Comparison of ENCODE assay signal across 21 cellular contexts in the genomic region with DNA sequence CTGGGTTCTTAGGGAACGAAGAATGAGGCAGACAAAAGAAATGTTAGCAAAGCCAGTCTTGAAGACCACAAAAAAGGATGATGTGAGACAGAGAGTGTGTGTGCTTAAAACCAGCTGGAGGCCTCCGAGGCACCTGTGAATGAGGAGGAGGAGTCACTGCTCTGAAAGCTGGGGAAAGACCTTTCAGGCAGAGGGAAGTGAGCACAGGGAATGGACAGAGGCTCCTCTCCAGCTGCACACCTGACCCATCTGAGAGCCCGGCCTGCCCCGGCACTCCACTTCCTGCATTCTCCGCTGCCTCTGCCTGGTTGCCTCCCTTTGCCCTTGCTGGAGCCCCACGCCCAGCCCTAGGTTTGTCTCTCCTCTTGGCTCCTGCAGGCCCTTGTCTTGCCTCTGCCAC. TPM values are rescaled to one million over a fixed set of nuclear protein-coding genes. Genes with fewer than 3 reads are reported as not detected.
DNase-seq lines count a peak whose midpoint lies in the region; ATAC-seq and TF ChIP-seq lines count a peak whose summit lies in the region.
"Had no signal": no experiment of that assay in that cellular context is flagged by ENCODE, and none has a peak within 500 bp of the region (broad histone marks: within the 10 kb centered on the region; RNA-seq: fewer than 3 reads in every experiment).

No MANE protein-coding gene starts in this region.

- CTCF ChIA-PET in activated CD4-positive, alpha-beta T cell treated with anti-CD3 and anti-CD28 coated beads, Interleukin-2, amount 10 ng/mL, durations not matched to agents 7 days and 5 days (lab: Charles Lee), result interaction anchor here (0.6 to 2.1 kb wide), 3 partner anchors 8 to 179 kb away, joined by 4 to 13 read pairs (median 4); no protein-coding TSS in a partner anchor

- peaks cover 11% of the 10 kb centered on the region for H3K36me3 ChIP-seq in thymus (ENCODE audit: control insufficient read depth, insufficient read depth)

- H3K4me3 ChIP-seq in thymus (ENCODE audit: low read length) (no peak overlapping the region), foreskin fibroblast (ENCODE audit: low read depth in 1 of 2, low read length in 2 of 2) (no peak overlapping the region)
- H3K4me3 ChIP-seq: GM23338, spleen, suprapubic skin had no signal

- peak overlapping the region; percentile 86 for H3K27ac ChIP-seq in thymus (ENCODE audit: low read depth)
- H3K27ac ChIP-seq: neutrophil, spleen, suprapubic skin had no signal

- no peaks in the 10 kb centered on the region for H3K9me3 ChIP-seq in thymus (ENCODE audit: control insufficient read depth)
- H3K9me3 ChIP-seq: neutrophil, spleen, suprapubic skin had no signal

- H3K4me1 Mint-ChIP-seq in activated CD4-positive, alpha-beta T cell treated with anti-CD3 and anti-CD28 coated beads, Interleukin-2, amount 10 ng/mL, durations not matched to agents 7 days and 5 days, result peaks cover 12% of the 10 kb centered on the region
- H3K4me1 Mint-ChIP-seq in activated T-helper 17 cell treated with anti-CD3 and anti-CD28 coated beads, Interleukin-2, amount 50 U/mL, for 72 hours, result no peaks in the 10 kb centered on the region

- H3K27me3 Mint-ChIP-seq in activated CD4-positive, alpha-beta T cell treated with anti-CD3 and anti-CD28 coated beads, Interleukin-2, amount 10 ng/mL, durations not matched to agents 7 days and 5 days, result no peaks in the 10 kb centered on the region
- H3K27me3 Mint-ChIP-seq in activated T-helper 17 cell treated with anti-CD3 and anti-CD28 coated beads, Interleukin-2, amount 50 U/mL, for 72 hours, result no peaks in the 10 kb centered on the region

- TF ChIP-seq CTCF in foreskin fibroblast (IDR thresholded peaks at IDR 0.05; ENCODE audit: low read depth, low read length), result no peak

- peaks cover 27% of the 10 kb centered on the region for H3K4me1 ChIP-seq in thymus (ENCODE audit: control insufficient read depth, insufficient read depth, low read length)

- 13% methylated on average over 6 of the region's 6 CpGs for WGBS in thymus

- no peak for DNase-seq in activated CD4-positive, alpha-beta T cell treated with anti-CD3 and anti-CD28 coated beads, Interleukin-2, amount 10 ng/mL, durations not matched to agents 7 days and 5 days
- DNase-seq in activated CD4-positive, alpha-beta T cell treated with anti-CD3 and anti-CD28 coated beads, Interleukin-2, amount 50 U/mL, for 48 hours, result no peak
- DNase-seq in NCI-H2029 treated with DMSO at 0.1 percent for 48 hours (lab: John Stamatoyannopoulos, UW), result peak; percentile 16
- DNase-seq in ecto neural progenitor cell (ENCODE audit: low spot score), result peak; percentile 48
- DNase-seq in foreskin fibroblast, result no peak
- no peak for DNase-seq in cerebellar nuclear complex (lab: John Stamatoyannopoulos, UW)
- DNase-seq: activated CD4-positive, alpha-beta T cell treated with anti-CD3 and anti-CD28 coated beads for 4 hours; activated CD8-positive, alpha-beta memory T cell treated with anti-CD3 and anti-CD28 coated beads, Interleukin-2, amount 50 U/mL, for 4 hours; activated gamma-delta T cell treated with Interleukin-2 at 50 U/mL for 16 hours; amniotic stem cell; CD8-positive, alpha-beta T cell; KG1; NCI-H1048; NCI-H345; retina; spleen had no signal

- H3K27ac Mint-ChIP-seq in activated CD4-positive, alpha-beta T cell treated with anti-CD3 and anti-CD28 coated beads, Interleukin-2, amount 10 ng/mL, durations not matched to agents 7 days and 5 days, result peak overlapping the region; percentile 51
- no peak overlapping the region for H3K27ac Mint-ChIP-seq in activated T-helper 17 cell treated with anti-CD3 and anti-CD28 coated beads, Interleukin-2, amount 50 U/mL, for 72 hours
- H3K27ac Mint-ChIP-seq: CD8-positive, alpha-beta T cell; GM23338 had no signal

- H3K9me3 Mint-ChIP-seq in activated CD4-positive, alpha-beta T cell treated with anti-CD3 and anti-CD28 coated beads, Interleukin-2, amount 10 ng/mL, durations not matched to agents 7 days and 5 days, result no peaks in the 10 kb centered on the region
- no peaks in the 10 kb centered on the region for H3K9me3 Mint-ChIP-seq in activated T-helper 17 cell treated with anti-CD3 and anti-CD28 coated beads, Interleukin-2, amount 50 U/mL, for 72 hours
- H3K9me3 Mint-ChIP-seq: CD8-positive, alpha-beta T cell; GM23338 had no signal

- H3K27me3 ChIP-seq in thymus (ENCODE audit: control insufficient read depth, insufficient read depth), result no peaks in the 10 kb centered on the region
- H3K27me3 ChIP-seq: neutrophil, spleen, suprapubic skin had no signal

- POLR2A ChIA-PET in activated CD4-positive, alpha-beta T cell treated with anti-CD3 and anti-CD28 coated beads, Interleukin-2, amount 10 ng/mL, durations not matched to agents 7 days and 5 days (lab: Charles Lee), result no interaction called here

- no peak overlapping the region for H3K4me3 Mint-ChIP-seq in activated CD4-positive, alpha-beta T cell treated with anti-CD3 and anti-CD28 coated beads, Interleukin-2, amount 10 ng/mL, durations not matched to agents 7 days and 5 days
- H3K4me3 Mint-ChIP-seq in activated T-helper 17 cell treated with anti-CD3 and anti-CD28 coated beads, Interleukin-2, amount 50 U/mL, for 72 hours, result no peak overlapping the region
- H3K4me3 Mint-ChIP-seq: CD8-positive, alpha-beta T cell; GM23338 had no signal

- ATAC-seq in activated T-helper 17 cell treated with anti-CD3 and anti-CD28 coated beads, Interleukin-2, amount 50 U/mL, for 72 hours (replicated peaks), result no peak
- ATAC-seq: CD8-positive, alpha-beta T cell had no signal

- H3K36me3 Mint-ChIP-seq in activated CD4-positive, alpha-beta T cell treated with anti-CD3 and anti-CD28 coated beads, Interleukin-2, amount 10 ng/mL, durations not matched to agents 7 days and 5 days (ENCODE audit: low read depth), result peaks cover 13% of the 10 kb centered on the region
- peaks cover 16% of the 10 kb centered on the region for H3K36me3 Mint-ChIP-seq in activated T-helper 17 cell treated with anti-CD3 and anti-CD28 coated beads, Interleukin-2, amount 50 U/mL, for 72 hours (ENCODE audit: low read depth)

RNA-seq across cellular contexts. Expression of a gene that starts 55.2 kb away (rescaled TPM):
- total RNA-seq in activated CD4-positive, alpha-beta T cell treated with anti-CD3 and anti-CD28 coated beads, Interleukin-2, amount 10 ng/mL, durations not matched to agents 7 days and 5 days, result 100 to 1,000 TPM; 175 to 176 TPM
- 53.3 TPM for polyA plus RNA-seq in thymus
- 10 to 100 TPM; 65.5 to 74.1 TPM for total RNA-seq in activated T-helper 17 cell treated with anti-CD3 and anti-CD28 coated beads, Interleukin-2, amount 50 U/mL, for 72 hours

Comparison
In these comparisons a context has a peak if more than half of its experiments do, and no peak if none do; other contexts are left out.
1. DNase-seq: peak in NCI-H2029 treated with DMSO at 0.1 percent for 48 hours (single experiment) and ecto neural progenitor cell (single experiment); none in activated CD4-positive, alpha-beta T cell treated with anti-CD3 and anti-CD28 coated beads, Interleukin-2, amount 10 ng/mL, durations not matched to agents 7 days and 5 days (single experiment), activated CD4-positive, alpha-beta T cell treated with anti-CD3 and anti-CD28 coated beads, Interleukin-2, amount 50 U/mL, for 48 hours (0 of 2), foreskin fibroblast (0 of 2) and cerebellar nuclear complex (0 of 2).